In genomic region chr4:185931986-185932385, GRCh38 we compare ENCODE assay signal across 31 cellular contexts.
DNase-seq lines count a peak whose midpoint lies in the region; ATAC-seq, FAIRE-seq and TF ChIP-seq lines count a peak whose summit lies in the region.
"Had no signal": no experiment of that assay in that cellular context is flagged by ENCODE, and none has a peak within 500 bp of the region (broad histone marks: within the 10 kb centered on the region; RNA-seq: fewer than 3 reads in every experiment).

No MANE protein-coding gene starts in this region.

- no peak for TF ChIP-seq POLR2A in breast epithelium (IDR thresholded peaks at IDR 0.05)

- no peaks in the 10 kb centered on the region for H3K9me3 Mint-ChIP-seq in astrocyte (ENCODE audit: unreplicated experiment)
- H3K9me3 Mint-ChIP-seq in T-helper 2 cell treated with Interferon-gamma antibody and Interleukin-4, amounts not matched to agents 5 μg/mL and 100 μg/mL, for 36 hours = no peaks in the 10 kb centered on the region
- H3K9me3 Mint-ChIP-seq: activated naive CD8-positive, alpha-beta T cell treated with anti-CD3 and anti-CD28 coated beads for 36 hours; effector memory CD8-positive, alpha-beta T cell; stimulated activated naive CD8-positive, alpha-beta T cell treated with anti-CD3 and anti-CD28 coated beads, Interleukin-15, amount 100 ng/mL, for 72 hours; T-cell had no signal

- H3K27me3 Mint-ChIP-seq in astrocyte (ENCODE audit: low read depth, unreplicated experiment) = no peaks in the 10 kb centered on the region
- H3K27me3 Mint-ChIP-seq in T-helper 2 cell treated with Interferon-gamma antibody and Interleukin-4, amounts not matched to agents 5 μg/mL and 100 μg/mL, for 36 hours (ENCODE audit: low read depth) = no peaks in the 10 kb centered on the region

- DNase-seq in Daoy (ENCODE audit: low read depth) (peak; percentile 37), astrocyte (ENCODE audit: low read depth) (no peak), hepatocyte (ENCODE audit: low spot score) (no peak), skeletal muscle cell (ENCODE audit: low read depth) (no peak), ureter (ENCODE audit: low spot score) (no peak), breast epithelium (ENCODE audit: low spot score in 2 of 2) (no peak)
- DNase-seq in T-helper 2 cell treated with Interferon-gamma antibody and Interleukin-4, amounts not matched to agents 5 μg/mL and 100 μg/mL, for 36 hours (ENCODE audit: low spot score) = no peak
- DNase-seq: activated CD8-positive, alpha-beta T cell treated with anti-CD3 and anti-CD28 coated beads, Interleukin-2, amount 10 ng/mL, durations not matched to agents 7 days and 5 days; activated effector memory CD4-positive, alpha-beta T cell treated with Interleukin-2 at 50 U/mL for 16 hours; activated naive CD8-positive, alpha-beta T cell treated with anti-CD3 and anti-CD28 coated beads for 36 hours; activated T-cell treated with anti-CD3 and anti-CD28 coated beads for 4 hours; BE2C; body of pancreas; DND-41; effector memory CD8-positive, alpha-beta T cell; esophagus squamous epithelium; kidney glomerular epithelial cell; NCI-H1930; NCI-H526 treated with DMSO at 0.1 percent for 48 hours; occipital lobe; Peyer's patch; stimulated activated naive CD8-positive, alpha-beta T cell treated with anti-CD3 and anti-CD28 coated beads, Interleukin-15, amount 100 ng/mL, for 72 hours; T-cell; upper lobe of left lung had no signal

- intact Hi-C loops in breast epithelium (cut with DNase I; ENCODE audit: low total_unique reads) = no loop called here

- H3K4me2 ChIP-seq in astrocyte (ENCODE audit: low read length) = peak overlapping the region; percentile 83
- no peak overlapping the region for H3K4me2 ChIP-seq in hepatocyte
- H3K4me2 ChIP-seq: A549 had no signal

- FAIRE-seq in astrocyte (lab: Jason Lieb, UNC) = no peak
- FAIRE-seq: A549, colon, HepG2, TTC549 had no signal

- no peaks in the 10 kb centered on the region for H3K79me2 ChIP-seq in astrocyte (ENCODE audit: insufficient read depth, low read length)
- no peaks in the 10 kb centered on the region for H3K79me2 ChIP-seq in hepatocyte

- H3K27me3 ChIP-seq in astrocyte (ENCODE audit: insufficient read depth, low read length) = no peaks in the 10 kb centered on the region
- no peaks in the 10 kb centered on the region for H3K27me3 ChIP-seq in hepatocyte
- no peaks in the 10 kb centered on the region for H3K27me3 ChIP-seq in breast epithelium
- H3K27me3 ChIP-seq: BE2C, body of pancreas, esophagus squamous epithelium, Peyer's patch, upper lobe of left lung had no signal

- peak overlapping the region; percentile 83 for H3K9ac ChIP-seq in astrocyte (ENCODE audit: low read length)

- no peak overlapping the region for H3K4me3 Mint-ChIP-seq in astrocyte (ENCODE audit: unreplicated experiment)
- no peak overlapping the region for H3K4me3 Mint-ChIP-seq in T-helper 2 cell treated with Interferon-gamma antibody and Interleukin-4, amounts not matched to agents 5 μg/mL and 100 μg/mL, for 36 hours
- H3K4me3 Mint-ChIP-seq: activated CD8-positive, alpha-beta T cell treated with anti-CD3 and anti-CD28 coated beads, Interleukin-2, amount 10 ng/mL, durations not matched to agents 7 days and 5 days; activated naive CD8-positive, alpha-beta T cell treated with anti-CD3 and anti-CD28 coated beads for 36 hours; effector memory CD8-positive, alpha-beta T cell; stimulated activated naive CD8-positive, alpha-beta T cell treated with anti-CD3 and anti-CD28 coated beads, Interleukin-15, amount 100 ng/mL, for 72 hours; T-cell had no signal

- H3K4me1 Mint-ChIP-seq in astrocyte (ENCODE audit: low read depth, unreplicated experiment) = peaks cover 21% of the 10 kb centered on the region
- no peaks in the 10 kb centered on the region for H3K4me1 Mint-ChIP-seq in T-helper 2 cell treated with Interferon-gamma antibody and Interleukin-4, amounts not matched to agents 5 μg/mL and 100 μg/mL, for 36 hours (ENCODE audit: low read depth)
- H3K4me1 Mint-ChIP-seq: activated naive CD8-positive, alpha-beta T cell treated with anti-CD3 and anti-CD28 coated beads for 36 hours; stimulated activated naive CD8-positive, alpha-beta T cell treated with anti-CD3 and anti-CD28 coated beads, Interleukin-15, amount 100 ng/mL, for 72 hours; T-cell had no signal

- H3K9me3 ChIP-seq in astrocyte (ENCODE audit: insufficient read depth, low read depth, low read length) (no peaks in the 10 kb centered on the region), hepatocyte (ENCODE audit: low read depth) (no peaks in the 10 kb centered on the region), breast epithelium (no peaks in the 10 kb centered on the region)
- H3K9me3 ChIP-seq: A549, BE2C, body of pancreas, esophagus squamous epithelium, HAP-1, Peyer's patch, upper lobe of left lung had no signal

- H3K27ac ChIP-seq in astrocyte (ENCODE audit: low read depth, low read length) = peak overlapping the region; percentile 93
- peak overlapping the region; percentile 47 for H3K27ac ChIP-seq in hepatocyte
- peak overlapping the region in 1 of 2 donors; percentile 0 for H3K27ac ChIP-seq in breast epithelium
- H3K27ac ChIP-seq: A549, body of pancreas, HL-60, Peyer's patch, upper lobe of left lung had no signal

- H4K20me1 ChIP-seq in astrocyte (ENCODE audit: insufficient read depth, low read length) = no peaks in the 10 kb centered on the region
- H4K20me1 ChIP-seq in hepatocyte (ENCODE audit: insufficient read depth, poor library complexity, severe bottlenecking) = no peaks in the 10 kb centered on the region

- no peaks in the 10 kb centered on the region for H3K9me2 ChIP-seq in hepatocyte (replicated peaks; ENCODE audit: insufficient read depth)

- H3K4me3 ChIP-seq in astrocyte (ENCODE audit: insufficient read depth, low read depth, low read length) (peak overlapping the region; percentile 53), hepatocyte (no peak overlapping the region), skeletal muscle cell (ENCODE audit: low read depth, low read length) (peak overlapping the region; percentile 10), breast epithelium (no peak overlapping the region)
- H3K4me3 ChIP-seq: A549, body of pancreas, esophagus squamous epithelium, HAP-1, Peyer's patch, upper lobe of left lung had no signal

- H2AFZ ChIP-seq in astrocyte (ENCODE audit: low read depth, low read length) (no peak overlapping the region), hepatocyte (no peak overlapping the region)

- WGBS in hepatocyte (ENCODE audit: low lambda C conversion rate, missing lambda C conversion rate) = 48% methylated on average over 3 of the region's 3 CpGs

- TF ChIP-seq CTCF in astrocyte (IDR thresholded peaks at IDR 0.05; ENCODE audit: insufficient read depth, low read depth, low read length) = no peak
- TF ChIP-seq CTCF in hepatocyte (IDR thresholded peaks at IDR 0.05; ENCODE audit: poor library complexity) = no peak
- TF ChIP-seq CTCF in breast epithelium (IDR thresholded peaks at IDR 0.05) = no peak

- H3K27ac Mint-ChIP-seq in astrocyte (ENCODE audit: unreplicated experiment) = peak overlapping the region; percentile 70
- H3K27ac Mint-ChIP-seq in T-helper 2 cell treated with Interferon-gamma antibody and Interleukin-4, amounts not matched to agents 5 μg/mL and 100 μg/mL, for 36 hours = no peak overlapping the region
- H3K27ac Mint-ChIP-seq: activated CD8-positive, alpha-beta T cell treated with anti-CD3 and anti-CD28 coated beads, Interleukin-2, amount 10 ng/mL, durations not matched to agents 7 days and 5 days; activated naive CD8-positive, alpha-beta T cell treated with anti-CD3 and anti-CD28 coated beads for 36 hours; effector memory CD8-positive, alpha-beta T cell; stimulated activated naive CD8-positive, alpha-beta T cell treated with anti-CD3 and anti-CD28 coated beads, Interleukin-15, amount 100 ng/mL, for 72 hours; T-cell had no signal

- peaks cover 14% of the 10 kb centered on the region for H3K4me1 ChIP-seq in astrocyte (ENCODE audit: insufficient read depth, low read length)
- H3K4me1 ChIP-seq in hepatocyte (ENCODE audit: insufficient read depth) = peaks cover 6% of the 10 kb centered on the region
- no peaks in the 10 kb centered on the region for H3K4me1 ChIP-seq in breast epithelium
- H3K4me1 ChIP-seq: A549, body of pancreas, esophagus squamous epithelium, HAP-1, Peyer's patch had no signal

- no peaks in the 10 kb centered on the region for H3K36me3 Mint-ChIP-seq in astrocyte (ENCODE audit: low read depth, unreplicated experiment)
- no peaks in the 10 kb centered on the region for H3K36me3 Mint-ChIP-seq in T-helper 2 cell treated with Interferon-gamma antibody and Interleukin-4, amounts not matched to agents 5 μg/mL and 100 μg/mL, for 36 hours (ENCODE audit: low read depth)
- H3K36me3 Mint-ChIP-seq: activated naive CD8-positive, alpha-beta T cell treated with anti-CD3 and anti-CD28 coated beads for 36 hours; T-cell had no signal

- no peak for ATAC-seq in GM18517 (IDR thresholded peaks at IDR 0.05; ENCODE audit: unreplicated experiment)
- ATAC-seq: A549; activated CD8-positive, alpha-beta T cell treated with anti-CD3 and anti-CD28 coated beads, Interleukin-2, amount 10 ng/mL, durations not matched to agents 7 days and 5 days; body of pancreas; effector memory CD8-positive, alpha-beta T cell; HepG2; stimulated activated naive CD8-positive, alpha-beta T cell treated with anti-CD3 and anti-CD28 coated beads, Interleukin-15, amount 100 ng/mL, for 72 hours; T-cell had no signal

- no peaks in the 10 kb centered on the region for H3K36me3 ChIP-seq in astrocyte (ENCODE audit: insufficient read depth, low read length)
- H3K36me3 ChIP-seq in hepatocyte (replicated peaks; ENCODE audit: insufficient read depth, low read depth) = no peaks in the 10 kb centered on the region
- H3K36me3 ChIP-seq in breast epithelium = no peaks in the 10 kb centered on the region
- H3K36me3 ChIP-seq: BE2C, esophagus squamous epithelium, HAP-1, Peyer's patch, upper lobe of left lung had no signal

Comparison
In these comparisons a context has a peak if more than half of its experiments do, and no peak if none do; other contexts are left out.
1. H3K4me3 ChIP-seq: peak in astrocyte (single experiment) and skeletal muscle cell (single experiment); none in hepatocyte (single experiment) and breast epithelium (0 of 3).